12 cellular contexts compared by ENCODE assay signal in genomic region chr6:132405143-132405915, GRCh38. TPM values are rescaled to one million over a fixed set of nuclear protein-coding genes. Genes with fewer than 3 reads are reported as not detected.
DNase-seq lines count a peak whose midpoint lies in the region; ATAC-seq and TF ChIP-seq lines count a peak whose summit lies in the region.
"Had no signal": no experiment of that assay in that cellular context is flagged by ENCODE, and none has a peak within 500 bp of the region (broad histone marks: within the 10 kb centered on the region; RNA-seq: fewer than 3 reads in every experiment).

No MANE protein-coding gene starts in this region.

- H3K4me1 Mint-ChIP-seq in MCF 10A (ENCODE audit: insufficient read depth, unreplicated experiment) (no peaks in the 10 kb centered on the region), nephron progenitor cell (no peaks in the 10 kb centered on the region)

- H3K4me1 ChIP-seq in breast epithelium (no peaks in the 10 kb centered on the region), tibial nerve (peaks cover 0 to 15% (median 4%) of the 10 kb centered on the region in 4 donors)

- TF ChIP-seq POLR2A in breast epithelium (IDR thresholded peaks at IDR 0.05) (no peak), tibial nerve (IDR thresholded peaks at IDR 0.05) (no peak)

- CTCF ChIA-PET in MCF 10A (lab: Yijun Ruan, JAX): interaction anchor here (0.6 to 1.5 kb wide), 5 partner anchors 13 to 133 kb away, joined by 3 to 5 read pairs (median 3); no protein-coding TSS in a partner anchor

- H3K27ac Mint-ChIP-seq in MCF 10A (ENCODE audit: low read depth, unreplicated experiment): no peak overlapping the region
- no peak overlapping the region for H3K27ac Mint-ChIP-seq in nephron progenitor cell

- DNase-seq in MCF 10A (ENCODE audit: unreplicated experiment) (peak; percentile 16), breast epithelium (ENCODE audit: low spot score in 2 of 2) (no peak), OCI-M1 (lab: John Stamatoyannopoulos, UW) (peak; percentile 29), RPMI8226 (no peak), AG20443 (ENCODE audit: low spot score) (no peak), tibial nerve (ENCODE audit: low spot score in 2 of 2) (no peak), nephron progenitor cell (no peak)
- DNase-seq: ACHN, dorsolateral prefrontal cortex, SJCRH30 had no signal

- H3K9me3 Mint-ChIP-seq in MCF 10A (ENCODE audit: unreplicated experiment) (no peaks in the 10 kb centered on the region), nephron progenitor cell (no peaks in the 10 kb centered on the region)

- TF ChIP-seq CTCF in MCF 10A (IDR thresholded peaks at IDR 0.05; ENCODE audit: unreplicated experiment) (no peak), breast epithelium (IDR thresholded peaks at IDR 0.05) (no peak), tibial nerve (IDR thresholded peaks at IDR 0.05) (no peak), nephron progenitor cell (IDR thresholded peaks at IDR 0.05) (no peak)

- no TSS peak for BruUV-seq in MCF 10A (replicated peaks; lab: Mats Ljungman, UMichigan)

- H3K36me3 ChIP-seq in breast epithelium (no peaks in the 10 kb centered on the region), tibial nerve (no peaks in the 10 kb centered on the region)
- H3K36me3 ChIP-seq: right atrium auricular region, SJCRH30 had no signal

- H3K9me3 ChIP-seq in breast epithelium (no peaks in the 10 kb centered on the region), tibial nerve (no peaks in the 10 kb centered on the region)
- H3K9me3 ChIP-seq: right atrium auricular region, SJCRH30 had no signal

- H3K4me3 ChIP-seq in breast epithelium (no peak overlapping the region), tibial nerve (no peak overlapping the region)
- H3K4me3 ChIP-seq: dorsolateral prefrontal cortex, right atrium auricular region, SJCRH30 had no signal

- H3K27ac ChIP-seq in breast epithelium (no peak overlapping the region), tibial nerve (no peak overlapping the region)
- H3K27ac ChIP-seq: right atrium auricular region, SJCRH30 had no signal

- H3K27me3 Mint-ChIP-seq in MCF 10A (ENCODE audit: insufficient read depth, unreplicated experiment) (peaks cover 11% of the 10 kb centered on the region), nephron progenitor cell (ENCODE audit: low read depth, poor library complexity) (peaks cover 34% of the 10 kb centered on the region)

- WGBS in tibial nerve, 2 donors: 62 to 67% methylated on average over 2 of the region's 2 CpGs

- TF ChIP-seq EP300 in tibial nerve (IDR thresholded peaks at IDR 0.05): no peak

- POLR2A ChIA-PET in MCF 10A (lab: Yijun Ruan, JAX): no interaction called here

- ATAC-seq in HG02870 (IDR thresholded peaks at IDR 0.05; ENCODE audit: unreplicated experiment): peak; percentile 78

- peaks cover 0 to 8% of the 10 kb centered on the region in 2 donors for H3K27me3 ChIP-seq in breast epithelium
- H3K27me3 ChIP-seq in tibial nerve: peaks cover 0 to 13% of the 10 kb centered on the region in 2 donors
- H3K27me3 ChIP-seq: right atrium auricular region, SJCRH30 had no signal

- no peak overlapping the region for H3K4me3 Mint-ChIP-seq in MCF 10A (ENCODE audit: unreplicated experiment)
- H3K4me3 Mint-ChIP-seq in nephron progenitor cell: no peak overlapping the region

- no peaks in the 10 kb centered on the region for H3K36me3 Mint-ChIP-seq in MCF 10A (ENCODE audit: insufficient read depth, unreplicated experiment)
- H3K36me3 Mint-ChIP-seq in nephron progenitor cell (ENCODE audit: low read depth): no peaks in the 10 kb centered on the region

- intact Hi-C loops in MCF 10A (cut with micrococcal nuclease) (no loop called here), breast epithelium (cut with DNase I; ENCODE audit: low total_unique reads) (no loop called here)

RNA-seq across cellular contexts. Expression of gene MOXD1, which starts 4.1 kb away (rescaled TPM):
- total RNA-seq in MCF 10A (2022) (0.09 TPM in 1 of 2 replicates, not detected in the other), breast epithelium (1 to 10 TPM; 1.8 to 2.9 (median 1.9) TPM), tibial nerve (10 to 100 TPM in 1 of 4 donors, 1 to 10 TPM in 3; 4.6 to 13.3 (median 6.6) TPM)

Comparison
In these comparisons a context has a peak if more than half of its experiments do, and no peak if none do; other contexts are left out.
1. DNase-seq: peak in MCF 10A (single experiment) and OCI-M1 (single experiment); none in breast epithelium (0 of 2), RPMI8226 (single experiment), AG20443 (single experiment), tibial nerve (0 of 2) and nephron progenitor cell (single experiment).